In the genomic region with DNA sequence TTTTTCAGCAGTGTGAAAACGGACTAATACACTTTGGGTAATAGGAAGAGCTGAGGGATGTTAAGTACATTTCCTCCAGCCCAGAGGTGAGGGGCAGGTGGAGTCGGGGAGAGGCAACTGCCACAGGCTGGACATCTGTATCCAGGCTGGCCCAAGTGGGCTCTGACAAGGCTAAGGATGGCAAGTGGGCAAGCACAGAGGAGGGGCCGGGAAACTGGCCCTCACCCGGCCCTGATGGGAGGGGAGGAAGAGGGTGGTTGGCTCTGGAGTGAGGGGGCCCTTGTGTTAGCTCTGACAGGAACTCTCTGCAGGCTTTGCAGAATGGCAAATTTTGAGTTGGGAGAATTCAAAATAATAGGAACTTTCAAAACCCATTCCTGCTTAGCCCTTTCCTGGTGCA, we compare ENCODE assay signal across 33 cellular contexts.
"Had no signal": no experiment of that assay in that cellular context is flagged by ENCODE, and none has a peak within 500 bp of the region (broad histone marks: within the 10 kb centered on the region; RNA-seq: fewer than 3 reads in every experiment).

No MANE protein-coding gene starts in this region.

- H3K27ac ChIP-seq: heart left ventricle, left ventricle myocardium inferior, neutrophil, ovary, prostate gland, skin epidermis, upper lobe of left lung had no signal

- H3K4me3 ChIP-seq: heart left ventricle, left ventricle myocardium inferior, lung, mucosa of descending colon, ovary, prostate gland, skin epidermis, upper lobe of left lung had no signal

- H3K4me1 Mint-ChIP-seq: activated naive CD8-positive, alpha-beta T cell treated with anti-CD3 and anti-CD28 coated beads, Interleukin-2, amount 50 U/mL, for 24 hours; nephron progenitor cell; stimulated activated effector memory CD8-positive, alpha-beta T cell treated with anti-CD3 and anti-CD28 coated beads, Interleukin-12 subunit alpha, Interleukin-12 subunit beta, amount 100 ng/mL, for 72 hours; stimulated activated naive CD8-positive, alpha-beta T cell treated with anti-CD3 and anti-CD28 coated beads, Interleukin-15, amount 100 ng/mL, for 72 hours had no signal

- H3K4me1 ChIP-seq: heart left ventricle, left ventricle myocardium inferior, prostate gland, upper lobe of left lung had no signal

- H3K27me3 ChIP-seq: heart left ventricle, ovary, upper lobe of left lung had no signal

- H3K9ac ChIP-seq: SK-N-SH had no signal

- H3K9me3 ChIP-seq: prostate gland had no signal

- ATAC-seq: activated CD8-positive, alpha-beta T cell treated with anti-CD3 and anti-CD28 coated beads, Interleukin-2, amount 10 ng/mL, durations not matched to agents 7 days and 5 days; activated naive CD8-positive, alpha-beta T cell treated with anti-CD3 and anti-CD28 coated beads, Interleukin-2, amount 50 U/mL, for 24 hours; heart left ventricle; mucosa of descending colon; sciatic nerve; stimulated activated effector memory CD8-positive, alpha-beta T cell treated with anti-CD3 and anti-CD28 coated beads, Interleukin-12 subunit alpha, Interleukin-12 subunit beta, amount 100 ng/mL, for 72 hours; stimulated activated naive CD8-positive, alpha-beta T cell treated with anti-CD3 and anti-CD28 coated beads, Interleukin-15, amount 100 ng/mL, for 72 hours; WTC11 had no signal

- H3K36me3 ChIP-seq: heart left ventricle, left ventricle myocardium inferior, neutrophil, ovary, prostate gland, upper lobe of left lung had no signal

- H3K27me3 Mint-ChIP-seq: activated naive CD4-positive, alpha-beta T cell treated with anti-CD3 and anti-CD28 coated beads, Interleukin-2, amount 50 U/mL, for 24 hours; activated T-cell treated with anti-CD3 and anti-CD28 coated beads, Interleukin-2, amount 50 U/mL, for 24 hours; stimulated activated naive CD8-positive, alpha-beta T cell treated with anti-CD3 and anti-CD28 coated beads, Interleukin-15, amount 100 ng/mL, for 72 hours had no signal

- H3K27ac Mint-ChIP-seq: activated CD8-positive, alpha-beta T cell treated with anti-CD3 and anti-CD28 coated beads, Interleukin-2, amount 10 ng/mL, durations not matched to agents 7 days and 5 days; activated naive CD4-positive, alpha-beta T cell treated with anti-CD3 and anti-CD28 coated beads, Interleukin-2, amount 50 U/mL, for 24 hours; activated naive CD8-positive, alpha-beta T cell treated with anti-CD3 and anti-CD28 coated beads, Interleukin-2, amount 50 U/mL, for 24 hours; activated T-cell treated with anti-CD3 and anti-CD28 coated beads, Interleukin-2, amount 50 U/mL, for 24 hours; nephron progenitor cell; stimulated activated effector memory CD8-positive, alpha-beta T cell treated with anti-CD3 and anti-CD28 coated beads, Interleukin-12 subunit alpha, Interleukin-12 subunit beta, amount 100 ng/mL, for 72 hours; stimulated activated naive CD8-positive, alpha-beta T cell treated with anti-CD3 and anti-CD28 coated beads, Interleukin-15, amount 100 ng/mL, for 72 hours; T-helper 1 cell treated with Interleukin-12 subunit alpha and Interleukin-12 subunit beta and Interleukin-4 antibody, amounts not matched to agents 30 μg/mL and 1 μg/mL, for 36 hours; WTC11 had no signal

- H3K4me3 Mint-ChIP-seq: activated CD8-positive, alpha-beta T cell treated with anti-CD3 and anti-CD28 coated beads, Interleukin-2, amount 10 ng/mL, durations not matched to agents 7 days and 5 days; activated naive CD4-positive, alpha-beta T cell treated with anti-CD3 and anti-CD28 coated beads, Interleukin-2, amount 50 U/mL, for 24 hours; activated naive CD8-positive, alpha-beta T cell treated with anti-CD3 and anti-CD28 coated beads, Interleukin-2, amount 50 U/mL, for 24 hours; activated T-cell treated with anti-CD3 and anti-CD28 coated beads, Interleukin-2, amount 50 U/mL, for 24 hours; nephron progenitor cell; stimulated activated effector memory CD8-positive, alpha-beta T cell treated with anti-CD3 and anti-CD28 coated beads, Interleukin-12 subunit alpha, Interleukin-12 subunit beta, amount 100 ng/mL, for 72 hours; stimulated activated naive CD8-positive, alpha-beta T cell treated with anti-CD3 and anti-CD28 coated beads, Interleukin-15, amount 100 ng/mL, for 72 hours; T-helper 1 cell treated with Interleukin-12 subunit alpha and Interleukin-12 subunit beta and Interleukin-4 antibody, amounts not matched to agents 30 μg/mL and 1 μg/mL, for 36 hours; WTC11 had no signal

- DNase-seq: activated CD4-positive, alpha-beta T cell treated with anti-CD3 and anti-CD28 coated beads for 1 hour; activated CD4-positive, alpha-beta T cell treated with anti-CD3 and anti-CD28 coated beads, Interleukin-2, amount 50 U/mL, for 1 hour; activated CD8-positive, alpha-beta T cell treated with anti-CD3 and anti-CD28 coated beads, Interleukin-2, amount 10 ng/mL, durations not matched to agents 7 days and 5 days; activated naive CD8-positive, alpha-beta T cell treated with anti-CD3 and anti-CD28 coated beads, Interleukin-2, amount 50 U/mL, for 24 hours; activated T-cell treated with anti-CD3 and anti-CD28 coated beads, Interleukin-2, amount 50 U/mL, for 24 hours; amygdala; central memory CD4-positive, alpha-beta T cell; effector memory CD4-positive, alpha-beta T cell; foreskin fibroblast; heart left ventricle; left ventricle myocardium inferior; mesendoderm; mucosa of descending colon; nephron progenitor cell; ovary; retina; SK-N-SH; stimulated activated CD4-positive, alpha-beta T cell treated with anti-CD3 and anti-CD28 coated beads, Interleukin-12 subunit alpha, Interleukin-12 subunit beta, amount 100 ng/mL, for 4 hours; stimulated activated CD4-positive, alpha-beta T cell treated with anti-CD3 and anti-CD28 coated beads, Interleukin-4, amount 100 ng/mL, for 1 hour; substantia nigra; SW 1271; T1000; upper lobe of left lung had no signal

- H3K36me3 Mint-ChIP-seq: stimulated activated effector memory CD8-positive, alpha-beta T cell treated with anti-CD3 and anti-CD28 coated beads, Interleukin-12 subunit alpha, Interleukin-12 subunit beta, amount 100 ng/mL, for 72 hours had no signal
